5 cellular contexts compared by ENCODE assay signal in the genomic region with DNA sequence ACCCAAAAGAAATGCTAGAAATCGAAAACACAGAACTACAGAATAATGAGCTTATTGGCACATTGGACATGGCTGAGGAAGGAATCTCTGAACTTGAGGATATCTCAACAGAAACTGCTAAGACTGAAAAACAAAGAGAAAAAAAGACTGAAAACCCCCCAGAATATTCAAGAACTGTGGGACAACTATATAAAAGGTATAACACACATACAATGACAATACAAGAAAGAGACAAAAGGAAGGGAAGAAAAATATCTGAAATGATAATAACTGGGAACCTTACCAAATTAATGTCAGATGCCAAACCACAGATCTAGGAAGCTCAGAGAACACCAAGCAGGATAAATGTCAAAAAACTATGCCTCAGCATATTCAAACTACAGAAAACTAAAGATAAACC.
"Had no signal": no experiment of that assay in that cellular context is flagged by ENCODE, and none has a peak within 500 bp of the region (broad histone marks: within the 10 kb centered on the region; RNA-seq: fewer than 3 reads in every experiment).

No MANE protein-coding gene starts in this region.

- H2AFZ ChIP-seq: GM23338 had no signal

- H3K4me3 ChIP-seq: GM23338 had no signal

- DNase-seq: H9, HCEC 1CT, IMR-90, KBM-7 had no signal

- H3K4me2 ChIP-seq: GM23338 had no signal
